In the genomic region with DNA sequence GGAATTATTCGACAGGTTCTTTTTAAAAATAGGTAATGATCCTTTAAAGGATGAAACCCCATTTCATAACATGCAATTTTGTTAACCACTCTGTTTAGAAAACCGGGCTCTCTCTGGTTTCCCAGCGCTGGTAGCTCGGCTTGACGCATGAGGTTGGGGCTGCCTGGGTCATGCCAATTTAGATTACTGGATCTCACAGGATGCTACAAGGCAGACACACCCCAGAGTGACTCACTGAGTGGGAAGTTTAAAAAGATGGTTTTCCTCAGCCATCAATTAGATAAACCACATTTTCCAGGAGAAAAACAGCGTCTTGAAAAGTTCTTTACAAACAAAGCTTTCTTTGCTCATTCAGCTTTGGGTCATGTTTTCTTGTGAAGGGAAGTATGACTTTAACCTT, we compare ENCODE assay signal across 21 cellular contexts.
A peak's percentile ranks its signal among the peaks of the same experiment; 100 is the strongest.
DNase-seq lines count a peak whose midpoint lies in the region; ATAC-seq and TF ChIP-seq lines count a peak whose summit lies in the region.
"Had no signal": no experiment of that assay in that cellular context is flagged by ENCODE, and none has a peak within 500 bp of the region (broad histone marks: within the 10 kb centered on the region; RNA-seq: fewer than 3 reads in every experiment).

No MANE protein-coding gene starts in this region.

- no peaks in the 10 kb centered on the region for H3K27me3 ChIP-seq in BLaER1 treated with 17β-estradiol and CSF1 and Interleukin-3, amounts not matched to agents 10 nM and 100 nM
- H3K27me3 ChIP-seq in psoas muscle (ENCODE audit: insufficient read depth in 3 of 3, low read length in 2 of 3) (peaks cover 0 to 2% (median 0%) of the 10 kb centered on the region in 3 donors), dorsolateral prefrontal cortex (no peaks in the 10 kb centered on the region)
- H3K27me3 ChIP-seq: ovary, tibial nerve had no signal

- intact Hi-C loops in psoas muscle (cut with DNase I): no loop called here
- intact Hi-C loops in dorsolateral prefrontal cortex (cut with DNase I): no loop called here

- no peaks in the 10 kb centered on the region for H3K36me3 ChIP-seq in BLaER1 treated with 17β-estradiol and CSF1 and Interleukin-3, amounts not matched to agents 10 nM and 100 nM
- no peaks in the 10 kb centered on the region for H3K36me3 ChIP-seq in psoas muscle (ENCODE audit: insufficient read depth in 1 of 2, low read depth in 1 of 2)
- H3K36me3 ChIP-seq: ovary, tibial nerve, WERI-Rb-1 had no signal

- H4K20me1 ChIP-seq in BLaER1 treated with 17β-estradiol and CSF1 and Interleukin-3, amounts not matched to agents 10 nM and 100 nM: no peaks in the 10 kb centered on the region

- in situ Hi-C loops in astrocyte of the spinal cord (cut with HindIII; ENCODE audit: low sequenced_read_pairs): no loop called here

- H3K4me1 ChIP-seq in BLaER1 treated with 17β-estradiol and CSF1 and Interleukin-3, amounts not matched to agents 10 nM and 100 nM: peaks cover 11 to 19% (median 15%) of the 10 kb centered on the region in 10 experiments
- no peaks in the 10 kb centered on the region for H3K4me1 ChIP-seq in psoas muscle

- no peak for ATAC-seq in psoas muscle
- ATAC-seq: effector memory CD8-positive, alpha-beta T cell; natural killer cell had no signal

- H3K27ac ChIP-seq in BLaER1 treated with 17β-estradiol and CSF1 and Interleukin-3, amounts not matched to agents 10 nM and 100 nM: 0 out of 22 replicates have a peak overlapping the region, but pooled peaks of 1 of the 11 experiments have one; percentile 14
- no peak overlapping the region for H3K27ac ChIP-seq in psoas muscle
- H3K27ac ChIP-seq in dorsolateral prefrontal cortex: no peak overlapping the region
- H3K27ac ChIP-seq: HL-60, ovary, WERI-Rb-1 had no signal

- TF ChIP-seq CTCF in astrocyte of the spinal cord (IDR thresholded peaks at IDR 0.05; ENCODE audit: low read depth, low read length) (no peak), psoas muscle (IDR thresholded peaks at IDR 0.05) (no peak), dorsolateral prefrontal cortex (IDR thresholded peaks at IDR 0.05 in 54 of 56, conservative IDR thresholded peaks at IDR 0.05 in 2 of 56; ENCODE audit: low read depth in 1 of 56, partially characterized antibody in 56 of 56) (no peak)

- H3K4me3 ChIP-seq in BLaER1 treated with 17β-estradiol and CSF1 and Interleukin-3, amounts not matched to agents 10 nM and 100 nM: no peak overlapping the region
- H3K4me3 ChIP-seq in astrocyte of the spinal cord (ENCODE audit: low read depth, low read length): no peak overlapping the region
- H3K4me3 ChIP-seq in psoas muscle: no peak overlapping the region
- no peak overlapping the region for H3K4me3 ChIP-seq in dorsolateral prefrontal cortex
- H3K4me3 ChIP-seq: ovary, tibial nerve had no signal

- H3K4me2 ChIP-seq in BLaER1 treated with 17β-estradiol and CSF1 and Interleukin-3, amounts not matched to agents 10 nM and 100 nM: peak overlapping the region; percentile 12 to 56 (median 44); a peak in 20 of 22 replicates

- DNase-seq in M059J (ENCODE audit: low read depth): peak; percentile 89
- peak; percentile 67 for DNase-seq in astrocyte of the spinal cord (ENCODE audit: low read depth, low spot score)
- DNase-seq in psoas muscle: peak; percentile 19 to 36
- DNase-seq in dorsolateral prefrontal cortex: no peak
- no peak for DNase-seq in D341Med (ENCODE audit: low spot score)
- DNase-seq in CD1c-positive myeloid dendritic cell (ENCODE audit: extremely low spot score): no peak
- no peak for DNase-seq in NCI-H345 (lab: John Stamatoyannopoulos, UW)
- DNase-seq: activated CD4-positive, alpha-beta T cell treated with anti-CD3 and anti-CD28 coated beads, Interleukin-2, amount 50 U/mL, for 4 hours; amygdala; effector memory CD8-positive, alpha-beta T cell; natural killer cell; NCI-H2029; NCI-H524 treated with DMSO at 0.1 percent for 48 hours; ovary; stimulated activated CD4-positive, alpha-beta T cell treated with anti-CD3 and anti-CD28 coated beads, Interleukin-2, amount 100 ng/mL, for 24 hours; stimulated activated naive CD4-positive, alpha-beta T cell treated with Interleukin-2 at 50 U/mL for 16 hours; SW 1271; WERI-Rb-1 had no signal

- no peak overlapping the region for H3K9ac ChIP-seq in BLaER1 treated with 17β-estradiol and CSF1 and Interleukin-3, amounts not matched to agents 10 nM and 100 nM

- H3K9me3 ChIP-seq in BLaER1 treated with 17β-estradiol and CSF1 and Interleukin-3, amounts not matched to agents 10 nM and 100 nM (replicated peaks in 1 of 11): no peaks in the 10 kb centered on the region
- H3K9me3 ChIP-seq in psoas muscle: no peaks in the 10 kb centered on the region
- H3K9me3 ChIP-seq: ovary had no signal

- WGBS in psoas muscle, 3 donors: 81 to 89% (median 83%) methylated on average over 6 of the region's 6 CpGs

Comparison
In these comparisons a context has a peak if more than half of its experiments do, and no peak if none do; other contexts are left out.
1. DNase-seq: peak in M059J (single experiment), astrocyte of the spinal cord (single experiment) and psoas muscle (2 of 2); none in dorsolateral prefrontal cortex (0 of 10), D341Med (single experiment), CD1c-positive myeloid dendritic cell (single experiment) and NCI-H345 (single experiment).